ENCODE assay signal across 27 cellular contexts in the genomic region with DNA sequence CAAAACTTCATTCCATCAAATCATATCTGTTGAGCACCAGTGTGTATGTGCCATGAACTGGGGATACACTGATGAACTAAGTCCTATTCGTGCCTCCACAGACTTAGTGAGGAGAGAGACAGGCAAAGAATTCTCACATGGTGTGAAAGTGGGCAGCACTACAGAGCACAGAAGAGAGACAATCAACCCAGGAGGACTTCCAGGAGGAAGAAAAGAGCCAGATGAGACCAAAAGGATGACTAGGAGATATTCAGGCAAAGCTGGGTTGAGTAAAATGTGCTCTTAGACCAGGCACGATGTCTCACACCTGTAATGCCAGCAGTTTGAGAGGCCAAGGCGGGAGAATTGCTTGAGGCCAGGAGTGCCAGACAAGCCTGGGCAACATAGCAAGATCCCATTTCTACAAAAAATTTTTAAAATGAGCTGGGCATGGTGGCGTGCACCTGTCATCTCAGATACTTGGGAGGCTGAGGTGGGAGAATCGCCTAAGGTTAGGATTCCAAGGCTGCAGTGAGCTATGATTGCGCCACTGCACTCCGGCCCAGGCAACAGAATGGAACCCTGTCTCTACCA.
"Had no signal": no experiment of that assay in that cellular context is flagged by ENCODE, and none has a peak within 500 bp of the region (broad histone marks: within the 10 kb centered on the region; RNA-seq: fewer than 3 reads in every experiment).

No MANE protein-coding gene starts in this region.

- H3K27ac Mint-ChIP-seq: activated B cell treated with CpG ODN at 0.5 μM for 24 hours; activated CD4-positive, alpha-beta memory T cell treated with anti-CD3 and anti-CD28 coated beads for 36 hours; activated CD4-positive, alpha-beta T cell treated with anti-CD3 and anti-CD28 coated beads for 36 hours; activated naive CD4-positive, alpha-beta T cell treated with anti-CD3 and anti-CD28 coated beads, Interleukin-2, amount 10 ng/mL, durations not matched to agents 7 days and 5 days; activated T-cell treated with anti-CD3 and anti-CD28 coated beads, Interleukin-2, amount 50 U/mL, for 72 hours; brain; immature natural killer cell; naive thymus-derived CD4-positive, alpha-beta T cell; T-helper 1 cell treated with Interleukin-12 subunit alpha and Interleukin-12 subunit beta and Interleukin-4 antibody, amounts not matched to agents 30 μg/mL and 1 μg/mL, for 36 hours had no signal

- H3K4me3 ChIP-seq: hepatocyte, left lung, lung, upper lobe of right lung had no signal

- H3K4me2 ChIP-seq: hepatocyte had no signal

- H3K27me3 Mint-ChIP-seq: activated naive CD4-positive, alpha-beta T cell treated with anti-CD3 and anti-CD28 coated beads, Interleukin-2, amount 10 ng/mL, durations not matched to agents 7 days and 5 days; brain had no signal

- H3K36me3 ChIP-seq: left lung, upper lobe of right lung had no signal

- ATAC-seq: activated CD4-positive, alpha-beta T cell treated with anti-CD3 and anti-CD28 coated beads for 36 hours; activated T-cell treated with anti-CD3 and anti-CD28 coated beads, Interleukin-2, amount 50 U/mL, for 72 hours; foreskin keratinocyte; naive thymus-derived CD4-positive, alpha-beta T cell; stimulated activated naive CD8-positive, alpha-beta T cell treated with anti-CD3 and anti-CD28 coated beads, Interleukin-15, amount 100 ng/mL, for 72 hours; upper lobe of right lung had no signal

- H2AFZ ChIP-seq: hepatocyte had no signal

- H3K9me3 ChIP-seq: left lung, upper lobe of right lung had no signal

- H3K36me3 Mint-ChIP-seq: activated CD4-positive, alpha-beta memory T cell treated with anti-CD3 and anti-CD28 coated beads for 36 hours; activated naive CD4-positive, alpha-beta T cell treated with anti-CD3 and anti-CD28 coated beads, Interleukin-2, amount 10 ng/mL, durations not matched to agents 7 days and 5 days; immature natural killer cell; naive thymus-derived CD4-positive, alpha-beta T cell had no signal

- DNase-seq: activated B cell treated with CpG ODN at 0.5 μM for 24 hours; activated CD4-positive, alpha-beta memory T cell treated with anti-CD3 and anti-CD28 coated beads for 36 hours; activated CD4-positive, alpha-beta T cell treated with anti-CD3 and anti-CD28 coated beads for 36 hours; activated effector memory CD4-positive, alpha-beta T cell treated with Interleukin-2 at 50 U/mL for 16 hours; activated naive CD4-positive, alpha-beta T cell treated with anti-CD3 and anti-CD28 coated beads, Interleukin-2, amount 10 ng/mL, durations not matched to agents 7 days and 5 days; activated T-cell treated with anti-CD3 and anti-CD28 coated beads, Interleukin-2, amount 50 U/mL, for 72 hours; dermis blood vessel endothelial cell; effector CD8-positive, alpha-beta T cell; erythroblast; foreskin keratinocyte; glutamatergic neuron; immature natural killer cell; kidney glomerular epithelial cell; left lung; naive thymus-derived CD4-positive, alpha-beta T cell; occipital lobe; posterior cingulate gyrus; retina; stimulated activated CD4-positive, alpha-beta T cell treated with anti-CD3 and anti-CD28 coated beads, Interleukin-12 subunit alpha, Interleukin-12 subunit beta, amount 100 ng/mL, for 4 hours; stimulated activated naive CD8-positive, alpha-beta T cell treated with anti-CD3 and anti-CD28 coated beads, Interleukin-15, amount 100 ng/mL, for 72 hours; T1000; upper lobe of right lung had no signal

- H3K27me3 ChIP-seq: foreskin keratinocyte, hepatocyte, left lung, upper lobe of right lung had no signal

- H3K79me2 ChIP-seq: hepatocyte had no signal

- H3K9me3 Mint-ChIP-seq: activated B cell treated with CpG ODN at 0.5 μM for 24 hours; activated CD4-positive, alpha-beta memory T cell treated with anti-CD3 and anti-CD28 coated beads for 36 hours; activated naive CD4-positive, alpha-beta T cell treated with anti-CD3 and anti-CD28 coated beads, Interleukin-2, amount 10 ng/mL, durations not matched to agents 7 days and 5 days; immature natural killer cell; neural crest cell; stimulated activated naive CD8-positive, alpha-beta T cell treated with anti-CD3 and anti-CD28 coated beads, Interleukin-15, amount 100 ng/mL, for 72 hours; T-helper 1 cell treated with Interleukin-12 subunit alpha and Interleukin-12 subunit beta and Interleukin-4 antibody, amounts not matched to agents 30 μg/mL and 1 μg/mL, for 36 hours had no signal

- H3K4me3 Mint-ChIP-seq: activated B cell treated with CpG ODN at 0.5 μM for 24 hours; activated CD4-positive, alpha-beta memory T cell treated with anti-CD3 and anti-CD28 coated beads for 36 hours; activated CD4-positive, alpha-beta T cell treated with anti-CD3 and anti-CD28 coated beads for 36 hours; activated naive CD4-positive, alpha-beta T cell treated with anti-CD3 and anti-CD28 coated beads, Interleukin-2, amount 10 ng/mL, durations not matched to agents 7 days and 5 days; activated T-cell treated with anti-CD3 and anti-CD28 coated beads, Interleukin-2, amount 50 U/mL, for 72 hours; brain; immature natural killer cell; naive thymus-derived CD4-positive, alpha-beta T cell; neural crest cell; stimulated activated naive CD8-positive, alpha-beta T cell treated with anti-CD3 and anti-CD28 coated beads, Interleukin-15, amount 100 ng/mL, for 72 hours; T-helper 1 cell treated with Interleukin-12 subunit alpha and Interleukin-12 subunit beta and Interleukin-4 antibody, amounts not matched to agents 30 μg/mL and 1 μg/mL, for 36 hours had no signal

- H3K4me1 ChIP-seq: upper lobe of right lung had no signal

- H3K4me1 Mint-ChIP-seq: activated B cell treated with CpG ODN at 0.5 μM for 24 hours; activated naive CD4-positive, alpha-beta T cell treated with anti-CD3 and anti-CD28 coated beads, Interleukin-2, amount 10 ng/mL, durations not matched to agents 7 days and 5 days; immature natural killer cell; naive thymus-derived CD4-positive, alpha-beta T cell; neural crest cell; stimulated activated naive CD8-positive, alpha-beta T cell treated with anti-CD3 and anti-CD28 coated beads, Interleukin-15, amount 100 ng/mL, for 72 hours had no signal

- H3K27ac ChIP-seq: foreskin keratinocyte, hepatocyte, left lung, upper lobe of right lung had no signal
